ENCODE assay signal across 11 cellular contexts in the genomic region with DNA sequence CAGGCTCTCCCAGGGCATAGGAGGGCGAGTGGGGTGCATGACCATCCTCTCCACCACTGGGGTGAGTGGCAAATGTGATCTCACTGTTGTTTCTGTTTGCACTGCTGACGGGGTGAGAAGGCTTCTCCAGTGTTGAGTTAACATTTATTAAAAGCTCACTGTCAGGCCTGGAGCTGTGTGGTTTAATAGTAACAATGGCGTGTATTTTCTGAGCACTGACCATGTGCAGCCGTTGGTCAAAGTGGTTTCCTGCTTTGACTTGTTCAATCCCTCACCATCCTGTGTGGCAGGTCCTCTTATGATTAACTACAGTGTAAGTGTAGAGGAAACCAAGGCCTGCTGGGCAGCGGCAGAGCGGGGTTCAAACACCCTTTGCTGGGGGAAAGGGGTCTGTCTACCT. TPM values are rescaled to one million over a fixed set of nuclear protein-coding genes. Genes with fewer than 3 reads are reported as not detected.
DNase-seq lines count a peak whose midpoint lies in the region; ATAC-seq and TF ChIP-seq lines count a peak whose summit lies in the region.
"Had no signal": no experiment of that assay in that cellular context is flagged by ENCODE, and none has a peak within 500 bp of the region (broad histone marks: within the 10 kb centered on the region; RNA-seq: fewer than 3 reads in every experiment).

No MANE protein-coding gene starts in this region.

- H3K56ac ChIP-seq in IMR-90 (ENCODE audit: extremely low read depth, insufficient read depth, low read length): no peak overlapping the region

- H3K4me3 ChIP-seq in IMR-90 (ENCODE audit: insufficient read depth, low read depth, low read length) (no peak overlapping the region), kidney epithelial cell (ENCODE audit: low read depth, low read length) (no peak overlapping the region), hepatocyte (no peak overlapping the region)

- H2BK15ac ChIP-seq in IMR-90 (ENCODE audit: low read depth, low read length): no peak overlapping the region

- H3K4me2 ChIP-seq in IMR-90 (ENCODE audit: low read depth, low read length): no peak overlapping the region
- H3K4me2 ChIP-seq in hepatocyte: no peak overlapping the region

- H3K27me3 ChIP-seq in IMR-90 (ENCODE audit: control insufficient read depth, insufficient read depth, low read length): no peaks in the 10 kb centered on the region
- H3K27me3 ChIP-seq in kidney epithelial cell (ENCODE audit: control insufficient read depth, insufficient read depth, low read length): no peaks in the 10 kb centered on the region
- peaks cover 25% of the 10 kb centered on the region for H3K27me3 ChIP-seq in hepatocyte

- H4K91ac ChIP-seq in IMR-90 (ENCODE audit: insufficient read depth, low read depth, low read length): no peak overlapping the region

- intact Hi-C loops in IMR-90 (cut with micrococcal nuclease): no loop called here

- no peak overlapping the region for H4K8ac ChIP-seq in IMR-90 (ENCODE audit: low read depth in 2 of 2, low read length in 2 of 2)

- H3K14ac ChIP-seq in IMR-90 (replicated peaks; ENCODE audit: low read depth, low read length): no peak overlapping the region

- H2AFZ ChIP-seq in IMR-90 (replicated peaks; ENCODE audit: low read length, poor library complexity) (no peak overlapping the region), hepatocyte (no peak overlapping the region)

- POLR2A ChIA-PET in IMR-90 (lab: Charles Lee; ENCODE audit: unreplicated experiment): no interaction called here

- H2AK9ac ChIP-seq in IMR-90 (replicated peaks; ENCODE audit: low read depth, low read length, poor library complexity): no peak overlapping the region

- DNase-seq in IMR-90 (no peak), kidney epithelial cell (ENCODE audit: low read depth) (peak; percentile 55), NCI-H2171 (lab: John Stamatoyannopoulos, UW) (no peak), NCI-H2081 treated with DMSO at 0.1 percent for 48 hours (lab: John Stamatoyannopoulos, UW) (no peak), hepatocyte (ENCODE audit: low spot score) (no peak), COLO668 (lab: John Stamatoyannopoulos, UW; ENCODE audit: unreplicated experiment) (no peak)
- DNase-seq: activated T-cell treated with anti-CD3 and anti-CD28 coated beads, Interleukin-2, amount 50 U/mL, for 24 hours; CD4-positive, CD25-positive, alpha-beta regulatory T cell; mesendoderm had no signal

- H2BK120ac ChIP-seq in IMR-90 (ENCODE audit: low read depth, low read length): no peak overlapping the region

- H3K79me1 ChIP-seq in IMR-90 (ENCODE audit: low read depth in 1 of 2, low read length in 2 of 2): peaks cover 22 to 75% of the 10 kb centered on the region in 2 experiments

- H3K36me3 ChIP-seq in IMR-90 (ENCODE audit: control insufficient read depth, insufficient read depth, low read length): peaks cover 4% of the 10 kb centered on the region
- no peaks in the 10 kb centered on the region for H3K36me3 ChIP-seq in kidney epithelial cell (ENCODE audit: control insufficient read depth, insufficient read depth, low read length)
- H3K36me3 ChIP-seq in hepatocyte (replicated peaks; ENCODE audit: insufficient read depth, low read depth): no peaks in the 10 kb centered on the region

- no peak overlapping the region for H3K18ac ChIP-seq in IMR-90 (ENCODE audit: low read depth, low read length)

- CTCF ChIA-PET in IMR-90 (lab: Yijun Ruan, JAX): no interaction called here

- no peak overlapping the region for H3K23ac ChIP-seq in IMR-90 (ENCODE audit: low read depth, low read length)

- in situ Hi-C loops in IMR-90 (cut with MboI; ENCODE audit: low sequenced_read_pairs): no loop called here

- H3K4ac ChIP-seq in IMR-90 (ENCODE audit: low read depth, low read length): no peak overlapping the region

- peaks cover 44% of the 10 kb centered on the region for H4K20me1 ChIP-seq in IMR-90 (ENCODE audit: insufficient read depth, low read length)
- no peaks in the 10 kb centered on the region for H4K20me1 ChIP-seq in hepatocyte (ENCODE audit: insufficient read depth, poor library complexity, severe bottlenecking)

- no peak overlapping the region for H2BK5ac ChIP-seq in IMR-90 (ENCODE audit: low read depth, low read length, poor library complexity, severe bottlenecking)

- no peak overlapping the region for H3K9ac ChIP-seq in IMR-90 (ENCODE audit: low read depth, low read length)

- TF ChIP-seq POLR2A in IMR-90 (IDR thresholded peaks at IDR 0.05; ENCODE audit: low read depth, low read length): no peak

- TF ChIP-seq CTCF in IMR-90 (conservative IDR thresholded peaks at IDR 0.05; ENCODE audit: low read depth, low read length) (no peak), kidney epithelial cell (IDR thresholded peaks at IDR 0.05; ENCODE audit: insufficient read depth, low read length, poor library complexity, severe bottlenecking) (no peak), hepatocyte (IDR thresholded peaks at IDR 0.05; ENCODE audit: poor library complexity) (no peak)

- H3K9me1 ChIP-seq in IMR-90 (ENCODE audit: insufficient read depth, low read length): peaks cover 17% of the 10 kb centered on the region; the same call in 1 of the 2 replicates

- TF ChIP-seq RAD21 in IMR-90 (IDR thresholded peaks at IDR 0.05; ENCODE audit: low read length): no peak

- H4K5ac ChIP-seq in IMR-90 (ENCODE audit: low read depth, low read length): no peak overlapping the region

- H3K27ac ChIP-seq in IMR-90 (ENCODE audit: insufficient read depth, low read length): no peak overlapping the region
- H3K27ac ChIP-seq in hepatocyte: no peak overlapping the region

- H3K9me3 ChIP-seq in IMR-90 (ENCODE audit: control insufficient read depth, insufficient read depth, low read length) (no peaks in the 10 kb centered on the region), hepatocyte (ENCODE audit: low read depth) (no peaks in the 10 kb centered on the region)

- no peak overlapping the region for H2BK20ac ChIP-seq in IMR-90 (ENCODE audit: low read depth, low read length)

- WGBS in IMR-90 (ENCODE audit: extremely low coverage in 2 of 2, insufficient read length in 1 of 2), 2 experiments: 100% methylated on average over 1 of the region's 6 CpGs; no CpG with 5 or more reads in 1 of the 2 experiments
- 85% methylated on average over 6 of the region's 6 CpGs for WGBS in hepatocyte (ENCODE audit: low lambda C conversion rate, missing lambda C conversion rate)

- H3K79me2 ChIP-seq in hepatocyte: no peaks in the 10 kb centered on the region

- H3K4me1 ChIP-seq in IMR-90 (ENCODE audit: control insufficient read depth, insufficient read depth, low read length) (peaks cover 13% of the 10 kb centered on the region), hepatocyte (ENCODE audit: insufficient read depth) (peaks cover 11% of the 10 kb centered on the region)

- peak; percentile 33 for ATAC-seq in GM18498 (IDR thresholded peaks at IDR 0.05; ENCODE audit: unreplicated experiment)
- ATAC-seq in GM21619 (IDR thresholded peaks at IDR 0.05; ENCODE audit: unreplicated experiment): peak; percentile 39
- ATAC-seq in IMR-90 (ENCODE audit: low read depth): no peak

- no TSS peak for BruUV-seq in IMR-90 (replicated peaks; lab: Mats Ljungman, UMichigan)

- peak overlapping the region; percentile 8; the same call in 1 of the 2 replicates for H2AK5ac ChIP-seq in IMR-90 (ENCODE audit: low read depth, low read length)

- no peaks in the 10 kb centered on the region for H3K9me2 ChIP-seq in hepatocyte (replicated peaks; ENCODE audit: insufficient read depth)

- dilution Hi-C loops in IMR-90 (cut with HindIII; ENCODE audit: low sequenced_read_pairs, unreplicated experiment): no loop called here

TF ChIP-seq in IMR-90, 13 proteins besides CTCF, POLR2A, EP300 and RAD21:
- TF ChIP-seq RFX5 (IDR thresholded peaks at IDR 0.05; ENCODE audit: low read depth, low read length) (no peak), MAFK (IDR thresholded peaks at IDR 0.05; ENCODE audit: low read depth, low read length) (no peak), CEBPB (IDR thresholded peaks at IDR 0.05; ENCODE audit: low read depth, low read length) (no peak), FOS (IDR thresholded peaks at IDR 0.05; ENCODE audit: low read depth, low read length) (no peak), BHLHE40 (IDR thresholded peaks at IDR 0.05; ENCODE audit: low read depth, low read length) (no peak)

RNA-seq across cellular contexts. Expression of gene A4GALT, which starts 4.4 kb away (rescaled TPM):
- 1.6 and 1.9 TPM in 2 replicates for total RNA-seq in IMR-90 (2012; rRNA removed)
- 6.1 and 6.3 TPM in 2 replicates for polyA plus RNA-seq in IMR-90 (2012; rRNA removed)
- polyA plus RNA-seq in IMR-90 (2012; cell fraction: cytosol; rRNA removed): 3.4 and 8.7 TPM in 2 replicates
- 3.6 and 6.1 TPM in 2 replicates for polyA plus RNA-seq in IMR-90 (2012; cell fraction: nucleus; rRNA removed; ENCODE audit: low replicate concordance)
- total RNA-seq in kidney epithelial cell: 12.7 and 13.6 TPM in 2 replicates
- total RNA-seq in hepatocyte: 3.3 and 4.4 TPM in 2 replicates
- 2.2 and 5.8 TPM in 2 replicates for polyA plus RNA-seq in hepatocyte
- total RNA-seq: CD4-positive, CD25-positive, alpha-beta regulatory T cell had no signal
- polyA plus RNA-seq: CD4-positive, CD25-positive, alpha-beta regulatory T cell had no signal
